8 cellular contexts compared by ENCODE assay signal in genomic region chr16:29900102-29900887, GRCh38. TPM values are rescaled to one million over a fixed set of nuclear protein-coding genes. Genes with fewer than 3 reads are reported as not detected.
A peak's percentile ranks its signal among the peaks of the same experiment; 100 is the strongest.
DNase-seq lines count a peak whose midpoint lies in the region; ATAC-seq, FAIRE-seq and TF ChIP-seq lines count a peak whose summit lies in the region.

TSS of gene ASPHD1 (plus strand) at chr16:29900488. CDS start at chr16:29900972, 484 bp downstream.

- H3K27ac ChIP-seq in keratinocyte (ENCODE audit: control insufficient read depth, insufficient read depth, low read length): no peak within 1 kb of the TSS
- H3K27ac ChIP-seq in spleen: peak within 1 kb of the TSS in 5 of 8 donors; percentile 22 to 69 (median 36)

- 1 to 2% (median 1%) methylated on average over 21 to 67 of the region's 67 CpGs for WGBS in spleen, 5 donors

- H3K4me1 ChIP-seq in keratinocyte (ENCODE audit: control insufficient read depth, extremely low read depth, insufficient read depth, low read length) (peaks cover 10% of the 10 kb centered on the region), spleen (peaks cover 0 to 27% (median 18%) of the 10 kb centered on the region in 6 donors)

- dilution Hi-C loops in keratinocyte (cut with MboI; ENCODE audit: extremely low pct_ligation_motif_present, low sequenced_read_pairs): no loop called here

- H3K4me3 ChIP-seq in WI38 (ENCODE audit: low read depth, low read length): peak within 1 kb of the TSS; percentile 64
- peak within 1 kb of the TSS; percentile 60 to 67 (median 66) for H3K4me3 ChIP-seq in keratinocyte (ENCODE audit: control insufficient read depth in 2 of 3, extremely low read depth in 1 of 3, insufficient read depth in 2 of 3, low read depth in 1 of 3, low read length in 3 of 3)
- H3K4me3 ChIP-seq in spleen: peak within 1 kb of the TSS; percentile 54 to 90 (median 72)

- H2AFZ ChIP-seq in keratinocyte (ENCODE audit: control insufficient read depth, low read length): peak within 1 kb of the TSS; percentile 88

- no peaks in the 10 kb centered on the region for H3K9me1 ChIP-seq in keratinocyte (ENCODE audit: control insufficient read depth, extremely low read depth, insufficient read depth, low read length)

- no peak for TF ChIP-seq POLR2A in spleen (IDR thresholded peaks at IDR 0.05)

- H3K4me2 ChIP-seq in keratinocyte (ENCODE audit: control insufficient read depth, extremely low read depth, insufficient read depth, low read depth, low read length): peak within 1 kb of the TSS; percentile 84

- no peak for ATAC-seq in HG03039 (IDR thresholded peaks at IDR 0.05; ENCODE audit: unreplicated experiment)

- DNase-seq in COLO668 (lab: John Stamatoyannopoulos, UW; ENCODE audit: unreplicated experiment) (peak; percentile 88), H4 (ENCODE audit: low spot score) (peak; percentile 73), NCI-H2029 treated with DMSO at 0.1 percent for 48 hours (lab: John Stamatoyannopoulos, UW) (peak; percentile 27), keratinocyte (ENCODE audit: low read depth, low spot score) (no peak), spleen (peak; percentile 91)
- peak; percentile 73 for DNase-seq in central memory CD4-positive, alpha-beta T cell

- no peaks in the 10 kb centered on the region for H3K9me3 ChIP-seq in keratinocyte (ENCODE audit: control insufficient read depth, low read depth, low read length)
- no peaks in the 10 kb centered on the region for H3K9me3 ChIP-seq in spleen

- no peak for FAIRE-seq in keratinocyte (lab: Jason Lieb, UNC)

- intact Hi-C loops in spleen (cut with DNase I; ENCODE audit: low total_unique reads): no loop called here

- H3K79me2 ChIP-seq in keratinocyte (ENCODE audit: control insufficient read depth, insufficient read depth, low read length): no peaks in the 10 kb centered on the region

- TF ChIP-seq CTCF in WI38 (IDR thresholded peaks at IDR 0.05; ENCODE audit: low read depth, low read length) (no peak), keratinocyte (optimal IDR thresholded peaks at IDR 0.05 in 1 of 3, IDR thresholded peaks at IDR 0.05 in 1 of 3, conservative IDR thresholded peaks at IDR 0.05 in 1 of 3; ENCODE audit: extremely low read depth in 1 of 3, insufficient read depth in 2 of 3, low read length in 3 of 3) (no peak), spleen (IDR thresholded peaks at IDR 0.05 in 8 of 11, conservative IDR thresholded peaks at IDR 0.05 in 3 of 11) (no peak)

- H3K9ac ChIP-seq in keratinocyte (ENCODE audit: control insufficient read depth, extremely low read depth, insufficient read depth, low read length): peak within 1 kb of the TSS; percentile 58

- H4K20me1 ChIP-seq in keratinocyte (ENCODE audit: control insufficient read depth, extremely low read depth, insufficient read depth, low read length): no peaks in the 10 kb centered on the region

- H3K27me3 ChIP-seq in keratinocyte (ENCODE audit: control insufficient read depth, extremely low read depth, insufficient read depth, low read length): peaks cover 16% of the 10 kb centered on the region
- peaks cover 0 to 65% (median 27%) of the 10 kb centered on the region in 7 donors for H3K27me3 ChIP-seq in spleen (replicated peaks in 1 of 7)

- no peaks in the 10 kb centered on the region for H3K36me3 ChIP-seq in keratinocyte (ENCODE audit: control insufficient read depth in 2 of 2, extremely low read depth in 1 of 2, insufficient read depth in 2 of 2, low read length in 2 of 2)
- H3K36me3 ChIP-seq in spleen: no peaks in the 10 kb centered on the region

RNA-seq across cellular contexts. Expression of gene ASPHD1, which starts in this region (rescaled TPM):
- total RNA-seq in H4 (2014; rRNA removed; shearing (Covaris generic)): 3.6 and 6.9 TPM in 2 replicates
- polyA plus RNA-seq in keratinocyte (0.71 to 1.8 TPM (median 0.88 TPM) in 3 replicates), spleen (1 to 10 TPM in 1 of 3 donors, under 1 TPM in 2; 0.28 to 1.6 (median 0.99) TPM)
- not detected for polyA plus RNA-seq in keratinocyte (2011; ENCODE audit: low read depth)
- 0.68 and 3.2 TPM in 2 replicates for polyA plus RNA-seq in keratinocyte (2011; cell fraction: cytosol; rRNA removed)
- 1.7 and 4.6 TPM in 2 replicates for polyA plus RNA-seq in keratinocyte (2011; cell fraction: nucleus; rRNA removed)
- polyA plus RNA-seq in keratinocyte (2012; ENCODE audit: low replicate concordance): 0.73 and 3.6 TPM in 2 replicates
- 0.16 to 2.9 TPM (median 0.26 TPM) in 3 replicates for polyA minus RNA-seq in keratinocyte
- polyA minus RNA-seq in keratinocyte (2011; cell fraction: cytosol; rRNA and poly(A)+ RNA removed): 3.6 TPM
- polyA minus RNA-seq in keratinocyte (2011; cell fraction: nucleus; rRNA and poly(A)+ RNA removed): 0.95 and 1.6 TPM in 2 replicates
- under 1 TPM in 3 of 7 donors, not detected in 4; 0.51 to 0.87 (median 0.66) TPM for total RNA-seq in spleen
